ENCODE assay signal across 19 cellular contexts in the genomic region with DNA sequence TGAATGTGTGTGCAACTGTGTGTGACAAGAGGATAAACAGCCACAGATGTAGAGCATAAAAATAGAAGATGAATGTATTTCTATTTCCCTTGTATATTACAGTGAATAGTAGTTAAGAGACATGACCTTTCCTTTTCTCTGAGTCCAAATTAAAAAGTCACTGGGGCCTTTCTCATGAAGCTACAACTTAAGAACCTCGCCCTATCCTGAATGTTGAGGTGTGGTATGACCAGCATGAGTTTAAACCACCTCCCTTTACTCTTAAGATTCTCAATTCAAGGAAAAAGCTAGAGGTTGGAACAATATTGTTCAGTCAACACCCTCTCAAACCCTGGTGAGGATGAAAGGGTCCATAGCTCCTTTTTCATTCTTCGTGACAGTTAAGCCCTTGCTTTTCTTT.
"Had no signal": no experiment of that assay in that cellular context is flagged by ENCODE, and none has a peak within 500 bp of the region (broad histone marks: within the 10 kb centered on the region; RNA-seq: fewer than 3 reads in every experiment).

No MANE protein-coding gene starts in this region.

- H3K9me3 ChIP-seq: SK-N-SH had no signal

- H3K27ac ChIP-seq: HL-60, RWPE1 had no signal

- H3K9ac ChIP-seq: SK-N-SH had no signal

- H3K4me2 ChIP-seq: SK-N-SH had no signal

- ATAC-seq: Panc1, T-cell had no signal

- DNase-seq: KBM-7, MM.1S, NCI-H1048, NCI-H1105, NCI-H1436 treated with DMSO at 0.1 percent for 48 hours, NCI-H1694, NCI-H187 treated with DMSO at 0.1 percent for 48 hours, NCI-H2029 treated with DMSO at 0.1 percent for 48 hours, NCI-H2171 treated with DMSO at 0.1 percent for 48 hours, NCI-H446 treated with DMSO at 0.1 percent for 48 hours, NCI-H510A treated with DMSO at 0.1 percent for 48 hours, NCI-H526, SHP77, SK-N-SH, SW 1271, T-cell had no signal
